ENCODE assay signal across 22 cellular contexts in genomic region chr4:93396274-93396673, GRCh38.
DNase-seq lines count a peak whose midpoint lies in the region; FAIRE-seq and TF ChIP-seq lines count a peak whose summit lies in the region.
"Had no signal": no experiment of that assay in that cellular context is flagged by ENCODE, and none has a peak within 500 bp of the region (broad histone marks: within the 10 kb centered on the region; RNA-seq: fewer than 3 reads in every experiment).

No MANE protein-coding gene starts in this region.

- H3K4me1 Mint-ChIP-seq in type B pancreatic cell (ENCODE audit: unreplicated experiment) = no peaks in the 10 kb centered on the region
- H3K4me1 Mint-ChIP-seq in activated CD4-positive, alpha-beta T cell treated with anti-CD3 and anti-CD28 coated beads, Interleukin-2, amount 10 ng/mL, durations not matched to agents 24 days and 14 days = no peaks in the 10 kb centered on the region
- H3K4me1 Mint-ChIP-seq: activated B cell treated with CpG ODN at 0.5 μM for 24 hours had no signal

- H3K4me3 Mint-ChIP-seq in type B pancreatic cell = no peak overlapping the region
- H3K4me3 Mint-ChIP-seq in activated CD4-positive, alpha-beta T cell treated with anti-CD3 and anti-CD28 coated beads, Interleukin-2, amount 10 ng/mL, durations not matched to agents 24 days and 14 days = no peak overlapping the region
- H3K4me3 Mint-ChIP-seq: activated B cell treated with CpG ODN at 0.5 μM for 24 hours; activated naive CD8-positive, alpha-beta T cell; mesothelial cell of epicardium had no signal

- TF ChIP-seq CTCF in astrocyte of the cerebellum (IDR thresholded peaks at IDR 0.05; ENCODE audit: low read depth, low read length, missing control alignments) (no peak), fibroblast of villous mesenchyme (IDR thresholded peaks at IDR 0.05; ENCODE audit: insufficient read depth, low read depth, low read length) (no peak), type B pancreatic cell (conservative IDR thresholded peaks at IDR 0.05) (no peak)

- no peak for TF ChIP-seq POLR2A in GM12892 (IDR thresholded peaks at IDR 0.05; ENCODE audit: low read depth, low read length)

- in situ Hi-C loops in astrocyte of the cerebellum (cut with HindIII; ENCODE audit: low sequenced_read_pairs) = no loop called here

- H3K27me3 Mint-ChIP-seq in type B pancreatic cell = no peaks in the 10 kb centered on the region
- H3K27me3 Mint-ChIP-seq in activated CD4-positive, alpha-beta T cell treated with anti-CD3 and anti-CD28 coated beads, Interleukin-2, amount 10 ng/mL, durations not matched to agents 24 days and 14 days = no peaks in the 10 kb centered on the region
- H3K27me3 Mint-ChIP-seq: activated B cell treated with CpG ODN at 0.5 μM for 24 hours; activated naive CD8-positive, alpha-beta T cell had no signal

- H3K27ac Mint-ChIP-seq in type B pancreatic cell = no peak overlapping the region
- no peak overlapping the region for H3K27ac Mint-ChIP-seq in activated CD4-positive, alpha-beta T cell treated with anti-CD3 and anti-CD28 coated beads, Interleukin-2, amount 10 ng/mL, durations not matched to agents 24 days and 14 days
- H3K27ac Mint-ChIP-seq: activated B cell treated with CpG ODN at 0.5 μM for 24 hours; activated naive CD8-positive, alpha-beta T cell; mesothelial cell of epicardium had no signal

- intact Hi-C loops in activated CD4-positive, alpha-beta T cell treated with anti-CD3 and anti-CD28 coated beads, Interleukin-2, amount 10 ng/mL, durations not matched to agents 24 days and 14 days (cut with micrococcal nuclease) = no loop called here

- DNase-seq in A172 (ENCODE audit: low spot score) (peak; percentile 51), HPDE6-E6E7 (ENCODE audit: extremely low spot score) (peak; percentile 14), astrocyte of the cerebellum (ENCODE audit: low read depth) (peak; percentile 42), fibroblast of villous mesenchyme (ENCODE audit: low read depth) (peak; percentile 21), type B pancreatic cell (ENCODE audit: extremely low spot score, unreplicated experiment) (no peak), GM12892 (ENCODE audit: insufficient read length) (no peak)
- DNase-seq in activated CD4-positive, alpha-beta T cell treated with anti-CD3 and anti-CD28 coated beads, Interleukin-2, amount 10 ng/mL, durations not matched to agents 24 days and 14 days = no peak
- DNase-seq in stimulated activated CD4-positive, alpha-beta T cell treated with anti-CD3 and anti-CD28 coated beads, Interleukin-4, amount 100 ng/mL, for 1 hour = no peak
- DNase-seq: 8988T; activated B cell treated with CpG ODN at 0.5 μM for 24 hours; COR-L47; Karpas-422; NCI-H1694; NCI-H510A; stimulated activated naive CD4-positive, alpha-beta T cell treated with Interleukin-2 at 50 U/mL for 16 hours; T-helper 1 cell; uterus had no signal

- H3K9me3 Mint-ChIP-seq in type B pancreatic cell = no peaks in the 10 kb centered on the region
- no peaks in the 10 kb centered on the region for H3K9me3 Mint-ChIP-seq in activated CD4-positive, alpha-beta T cell treated with anti-CD3 and anti-CD28 coated beads, Interleukin-2, amount 10 ng/mL, durations not matched to agents 24 days and 14 days
- H3K9me3 Mint-ChIP-seq: activated B cell treated with CpG ODN at 0.5 μM for 24 hours, mesothelial cell of epicardium had no signal

- no peaks in the 10 kb centered on the region for H3K36me3 Mint-ChIP-seq in type B pancreatic cell
- H3K36me3 Mint-ChIP-seq in activated CD4-positive, alpha-beta T cell treated with anti-CD3 and anti-CD28 coated beads, Interleukin-2, amount 10 ng/mL, durations not matched to agents 24 days and 14 days (ENCODE audit: low read depth) = no peaks in the 10 kb centered on the region
- H3K36me3 Mint-ChIP-seq: activated naive CD8-positive, alpha-beta T cell; mesothelial cell of epicardium had no signal

- H3K4me3 ChIP-seq in astrocyte of the cerebellum (ENCODE audit: low read depth, low read length) (no peak overlapping the region), fibroblast of villous mesenchyme (ENCODE audit: low read depth, low read length) (no peak overlapping the region)
- H3K4me3 ChIP-seq: coronary artery, gastroesophageal sphincter, uterus had no signal

- no peak for FAIRE-seq in GM12892 (lab: Jason Lieb, UNC)
- FAIRE-seq: H1 had no signal

Comparison
In these comparisons a context has a peak if more than half of its experiments do, and no peak if none do; other contexts are left out.
1. DNase-seq: peak in A172 (single experiment), HPDE6-E6E7 (single experiment), astrocyte of the cerebellum (single experiment) and fibroblast of villous mesenchyme (single experiment); none in type B pancreatic cell (single experiment), activated CD4-positive, alpha-beta T cell treated with anti-CD3 and anti-CD28 coated beads, Interleukin-2, amount 10 ng/mL, durations not matched to agents 24 days and 14 days (single experiment), stimulated activated CD4-positive, alpha-beta T cell treated with anti-CD3 and anti-CD28 coated beads, Interleukin-4, amount 100 ng/mL, for 1 hour (single experiment) and GM12892 (single experiment).